17 cellular contexts compared by ENCODE assay signal in genomic region chr12:1801285-1801975, GRCh38. TPM values are rescaled to one million over a fixed set of nuclear protein-coding genes. Genes with fewer than 3 reads are reported as not detected.
A peak's percentile ranks its signal among the peaks of the same experiment; 100 is the strongest.
DNase-seq lines count a peak whose midpoint lies in the region; ATAC-seq, FAIRE-seq and TF ChIP-seq lines count a peak whose summit lies in the region.
"Had no signal": no experiment of that assay in that cellular context is flagged by ENCODE, and none has a peak within 500 bp of the region (broad histone marks: within the 10 kb centered on the region; RNA-seq: fewer than 3 reads in every experiment).

No MANE protein-coding gene starts in this region.

- H4K8ac ChIP-seq in neuronal stem cell (ENCODE audit: low read depth, low read length): peak overlapping the region; percentile 65

- TF ChIP-seq POLR2A in heart left ventricle (IDR thresholded peaks at IDR 0.05) (no peak), K562 (conservative IDR thresholded peaks at IDR 0.05) (no peak), uterus (IDR thresholded peaks at IDR 0.05) (no peak), stomach (IDR thresholded peaks at IDR 0.05) (no peak)

- H3K9ac ChIP-seq in K562 (ENCODE audit: insufficient read depth in 1 of 2, low read depth in 2 of 2, low read length in 2 of 2): no peak overlapping the region
- H3K9ac ChIP-seq in neuronal stem cell (ENCODE audit: low read depth, low read length, poor library complexity): peak overlapping the region; percentile 40
- H3K9ac ChIP-seq in mammary epithelial cell (ENCODE audit: insufficient read depth, low read length): no peak overlapping the region

- no peak overlapping the region for H3K4ac ChIP-seq in neuronal stem cell (ENCODE audit: low read length)

- BruUV-seq in K562 (replicated peaks; lab: Mats Ljungman, UMichigan) (no TSS peak), mammary epithelial cell (replicated peaks; lab: Mats Ljungman, UMichigan) (no TSS peak)

- H2BK15ac ChIP-seq in neuronal stem cell (ENCODE audit: low read length): peak overlapping the region; percentile 78

- no peak overlapping the region for H2BK5ac ChIP-seq in neuronal stem cell (ENCODE audit: low read length)

- CTCF ChIA-PET in K562 (lab: Yijun Ruan, JAX; ENCODE audit: low intra/inter-chr PET ratio) (no interaction called here), mammary epithelial cell (lab: Charles Lee; ENCODE audit: low non-redundant PET) (interaction anchor here (0.5 to 0.7 kb wide), 2 partner anchors 167 to 233 kb away, joined by 4 read pairs; no protein-coding TSS in a partner anchor)

- POLR2A ChIA-PET in K562 (lab: Yijun Ruan, JAX): interaction anchor here (0.6 to 1.1 kb wide), 3 partner anchors 10 to 871 kb away, joined by 3 to 5 read pairs (median 3); no protein-coding TSS in a partner anchor

- intact Hi-C loops in heart left ventricle (cut with DNase I) (loop anchor here in 3 of 10 donors (2.0 to 10.0 kb wide), 4 partner anchors 137 to 473 kb away; no protein-coding TSS in a partner anchor), K562 (cut with micrococcal nuclease) (no loop called here), uterus (cut with DNase I; ENCODE audit: low total_unique reads) (no loop called here), mammary epithelial cell (cut with micrococcal nuclease) (no loop called here), stomach (cut with DNase I; ENCODE audit: low total_unique reads) (no loop called here)

- in situ Hi-C loops in K562 (cut with MboI) (no loop called here), mammary epithelial cell (cut with MboI; ENCODE audit: low sequenced_read_pairs in 2 of 2) (loop anchor here in 1 of 2 donors (10.0 kb wide), 1 partner anchor 233 kb away; no protein-coding TSS in a partner anchor)

- no peak overlapping the region for H3K14ac ChIP-seq in neuronal stem cell (ENCODE audit: low read length)

- FAIRE-seq in K562 (lab: Jason Lieb, UNC): no peak

- no peak overlapping the region for H2AFZ ChIP-seq in K562 (ENCODE audit: low read depth, low read length)
- H2AFZ ChIP-seq in neuronal stem cell (ENCODE audit: low read length): no peak overlapping the region
- no peak overlapping the region for H2AFZ ChIP-seq in mammary epithelial cell (ENCODE audit: low read depth, low read length)

- no peaks in the 10 kb centered on the region for H4K20me1 ChIP-seq in K562 (replicated peaks; ENCODE audit: control insufficient read depth, insufficient read depth, low read length)
- H4K20me1 ChIP-seq in mammary epithelial cell (ENCODE audit: insufficient read depth, low read length): no peaks in the 10 kb centered on the region

- no peak for TF ChIP-seq EP300 in K562 (IDR thresholded peaks at IDR 0.05; ENCODE audit: low read length)
- no peak for TF ChIP-seq EP300 in stomach (IDR thresholded peaks at IDR 0.05)

- H3K23ac ChIP-seq in neuronal stem cell (ENCODE audit: low read depth, low read length, poor library complexity): no peak overlapping the region

- H3K4me3 ChIP-seq in heart left ventricle (no peak overlapping the region), right atrium auricular region (no peak overlapping the region), K562 (no peak overlapping the region), neuronal stem cell (ENCODE audit: low read length in 2 of 2) (no peak overlapping the region), uterus (no peak overlapping the region), mammary epithelial cell (replicated peaks in 1 of 3; ENCODE audit: insufficient read depth in 1 of 3, low read depth in 2 of 3, low read length in 3 of 3) (no peak overlapping the region), stomach (no peak overlapping the region)
- H3K4me3 ChIP-seq: right lobe of liver had no signal

- DNase-seq in heart left ventricle: peak in 3 of 5 donors; percentile 9 to 46 (median 20)
- DNase-seq in right atrium auricular region (ENCODE audit: low spot score): no peak
- DNase-seq in K562 (ENCODE audit: extremely low read depth in 1 of 4, low spot score in 3 of 4): no peak
- DNase-seq in neuronal stem cell (ENCODE audit: low spot score): no peak
- peak; percentile 12 to 15 for DNase-seq in uterus
- DNase-seq in mammary epithelial cell: no peak
- DNase-seq in stomach: no peak
- DNase-seq: effector CD8-positive, alpha-beta T cell; NCI-H187 treated with DMSO at 0.1 percent for 48 hours; NCI-H446; stimulated activated CD4-positive, alpha-beta T cell treated with anti-CD3 and anti-CD28 coated beads, Interleukin-1b, Interleukin-23, amount 100 ng/mL, for 48 hours had no signal

- H3K4me2 ChIP-seq in K562 (ENCODE audit: insufficient read depth, low read length): no peak overlapping the region
- H3K4me2 ChIP-seq in neuronal stem cell (ENCODE audit: insufficient read depth, low read length, poor library complexity, severe bottlenecking): no peak overlapping the region
- H3K4me2 ChIP-seq in mammary epithelial cell (ENCODE audit: insufficient read depth, low read depth, low read length): no peak overlapping the region

- H3K4me1 ChIP-seq in heart left ventricle (peaks cover 0 to 39% (median 21%) of the 10 kb centered on the region in 12 donors), right atrium auricular region (peaks cover 0 to 27% of the 10 kb centered on the region in 2 donors), K562 (replicated peaks in 1 of 2; ENCODE audit: control insufficient read depth in 2 of 2, insufficient read depth in 2 of 2, low read length in 2 of 2) (peaks cover 6 to 40% of the 10 kb centered on the region in 2 experiments; a peak in 4 of 5 replicates), neuronal stem cell (ENCODE audit: control insufficient read depth in 2 of 2, insufficient read depth in 1 of 2, low read depth in 1 of 2, low read length in 2 of 2) (peaks cover 2 to 3% of the 10 kb centered on the region in 2 donors), uterus (no peaks in the 10 kb centered on the region), mammary epithelial cell (ENCODE audit: insufficient read depth, low read length) (peaks cover 8% of the 10 kb centered on the region), stomach (peaks cover 4 to 20% (median 15%) of the 10 kb centered on the region in 4 donors)

- 70 to 81% (median 77%) methylated on average over 15 to 16 of the region's 16 CpGs for WGBS in heart left ventricle, 4 donors
- 39% methylated on average over 16 of the region's 16 CpGs for WGBS in K562 (ENCODE audit: insufficient coverage, low coverage, missing lambda C conversion rate)
- WGBS in neuronal stem cell (ENCODE audit: extremely low coverage in 2 of 2, insufficient read length in 2 of 2, insufficient replicate concordance in 1 of 2), 2 donors: no CpG with 5 or more reads among the region's 16 CpGs
- WGBS in mammary epithelial cell (ENCODE audit: low coverage, missing lambda C conversion rate): 45% methylated on average over 10 of the region's 16 CpGs
- WGBS in stomach, 5 donors: 65 to 77% (median 71%) methylated on average over 16 of the region's 16 CpGs

- no peak overlapping the region for H2BK120ac ChIP-seq in neuronal stem cell (ENCODE audit: low read depth, low read length)

- H3K36me3 ChIP-seq in heart left ventricle: no peaks in the 10 kb centered on the region
- no peaks in the 10 kb centered on the region for H3K36me3 ChIP-seq in right atrium auricular region
- no peaks in the 10 kb centered on the region for H3K36me3 ChIP-seq in K562 (ENCODE audit: control insufficient read depth, insufficient read depth, low read length)
- no peaks in the 10 kb centered on the region for H3K36me3 ChIP-seq in neuronal stem cell (replicated peaks in 1 of 2; ENCODE audit: control insufficient read depth in 2 of 2, insufficient read depth in 2 of 2, low read length in 2 of 2)
- no peaks in the 10 kb centered on the region for H3K36me3 ChIP-seq in uterus
- no peaks in the 10 kb centered on the region for H3K36me3 ChIP-seq in mammary epithelial cell (ENCODE audit: insufficient read depth, low read length)
- no peaks in the 10 kb centered on the region for H3K36me3 ChIP-seq in stomach
- H3K36me3 ChIP-seq: right lobe of liver had no signal

- no peak for TF ChIP-seq RAD21 in K562 (CRISPR knock-in tag; conservative IDR thresholded peaks at IDR 0.05 in 1 of 2, IDR thresholded peaks at IDR 0.05 in 1 of 2)

- dilution Hi-C loops in mammary epithelial cell (cut with HindIII; ENCODE audit: low sequenced_read_pairs): no loop called here

- ATAC-seq in heart left ventricle: no peak
- ATAC-seq in K562: no peak
- no peak for ATAC-seq in GM18870 (IDR thresholded peaks at IDR 0.05; ENCODE audit: unreplicated experiment)
- ATAC-seq: activated CD4-positive, CD25-positive, alpha-beta regulatory T cell treated with anti-CD3 and anti-CD28 coated beads, Interleukin-2, amount 50 U/mL, for 24 hours; activated naive CD4-positive, alpha-beta T cell treated with anti-CD3 and anti-CD28 coated beads, Interleukin-2, amount 50 U/mL, for 72 hours had no signal

- no peak overlapping the region for H3K18ac ChIP-seq in neuronal stem cell (ENCODE audit: low read length)

- no peaks in the 10 kb centered on the region for H3K79me2 ChIP-seq in K562 (ENCODE audit: control insufficient read depth, insufficient read depth, low read length)
- H3K79me2 ChIP-seq in mammary epithelial cell (ENCODE audit: insufficient read depth, low read length): no peaks in the 10 kb centered on the region

- peaks cover 2% of the 10 kb centered on the region for H3K79me1 ChIP-seq in neuronal stem cell (ENCODE audit: low read depth, low read length)

- no peak overlapping the region for H3K27ac ChIP-seq in heart left ventricle
- no peak overlapping the region for H3K27ac ChIP-seq in right atrium auricular region
- no peak overlapping the region for H3K27ac ChIP-seq in K562 (ENCODE audit: extremely low read depth, low read depth, low read length)
- H3K27ac ChIP-seq in neuronal stem cell (replicated peaks; ENCODE audit: low read length): no peak overlapping the region
- H3K27ac ChIP-seq in uterus: no peak overlapping the region
- H3K27ac ChIP-seq in mammary epithelial cell (ENCODE audit: insufficient read depth, low read depth, low read length): no peak overlapping the region
- H3K27ac ChIP-seq in stomach: no peak overlapping the region
- H3K27ac ChIP-seq: right lobe of liver had no signal

- H3K27me3 ChIP-seq in heart left ventricle: no peaks in the 10 kb centered on the region
- H3K27me3 ChIP-seq in right atrium auricular region: no peaks in the 10 kb centered on the region
- H3K27me3 ChIP-seq in K562 (ENCODE audit: control insufficient read depth in 2 of 2, insufficient read depth in 2 of 2, low read length in 2 of 2): no peaks in the 10 kb centered on the region
- peaks cover 0 to 9% (median 2%) of the 10 kb centered on the region in 3 experiments for H3K27me3 ChIP-seq in neuronal stem cell (ENCODE audit: control insufficient read depth in 3 of 3, insufficient read depth in 3 of 3, low read depth in 1 of 3, low read length in 3 of 3)
- no peaks in the 10 kb centered on the region for H3K27me3 ChIP-seq in uterus
- no peaks in the 10 kb centered on the region for H3K27me3 ChIP-seq in mammary epithelial cell (ENCODE audit: insufficient read depth, low read length)
- H3K27me3 ChIP-seq in stomach: no peaks in the 10 kb centered on the region
- H3K27me3 ChIP-seq: right lobe of liver had no signal

- no peak overlapping the region for H2BK12ac ChIP-seq in neuronal stem cell (ENCODE audit: low read length)

- H3K9me3 ChIP-seq in heart left ventricle (no peaks in the 10 kb centered on the region), right atrium auricular region (no peaks in the 10 kb centered on the region), K562 (replicated peaks; ENCODE audit: control insufficient read depth, insufficient read depth, low read depth, low read length) (no peaks in the 10 kb centered on the region), neuronal stem cell (replicated peaks in 1 of 2; ENCODE audit: control insufficient read depth in 2 of 2, insufficient read depth in 1 of 2, low read depth in 1 of 2, low read length in 2 of 2) (no peaks in the 10 kb centered on the region), uterus (no peaks in the 10 kb centered on the region), mammary epithelial cell (replicated peaks; ENCODE audit: insufficient read depth, low read length) (no peaks in the 10 kb centered on the region), stomach (no peaks in the 10 kb centered on the region)
- H3K9me3 ChIP-seq: right lobe of liver had no signal

- TF ChIP-seq CTCF in heart left ventricle (IDR thresholded peaks at IDR 0.05) (no peak), right atrium auricular region (IDR thresholded peaks at IDR 0.05) (no peak), K562 (IDR thresholded peaks at IDR 0.05 in 2 of 3, conservative IDR thresholded peaks at IDR 0.05 in 1 of 3; ENCODE audit: insufficient read depth in 2 of 3, low read depth in 1 of 3, low read length in 3 of 3) (no peak), uterus (IDR thresholded peaks at IDR 0.05) (no peak), mammary epithelial cell (conservative IDR thresholded peaks at IDR 0.05 in 1 of 2, IDR thresholded peaks at IDR 0.05 in 1 of 2; ENCODE audit: extremely low read depth in 1 of 2, insufficient read depth in 1 of 2, low read depth in 1 of 2, low read length in 2 of 2) (no peak), stomach (IDR thresholded peaks at IDR 0.05) (no peak)

- H4K91ac ChIP-seq in neuronal stem cell (ENCODE audit: low read depth, low read length, poor library complexity): no peak overlapping the region

- peak overlapping the region; percentile 98 for H2AK5ac ChIP-seq in neuronal stem cell (ENCODE audit: low read depth, low read length)

- H3K9me1 ChIP-seq in K562 (ENCODE audit: control insufficient read depth, insufficient read depth, low read length): no peaks in the 10 kb centered on the region

RNA-seq across cellular contexts. Expression of gene LRTM2, which starts 18.9 kb away (rescaled TPM):
- total RNA-seq in heart left ventricle: not detected
- polyA plus RNA-seq in heart left ventricle: not detected
- total RNA-seq in right atrium auricular region: not detected
- not detected in 2 replicates for total RNA-seq in K562 (2011; cell fraction: chromatin; rRNA removed; ENCODE audit: low replicate concordance)
- total RNA-seq in K562 (2011; cell fraction: nucleolus; rRNA removed): not detected in 2 replicates
- total RNA-seq in K562 (2011; cell fraction: nucleoplasm; rRNA removed): not detected in 2 replicates
- total RNA-seq in K562 (2014; rRNA removed): not detected in 2 replicates
- not detected in 2 replicates for total RNA-seq in K562 (2014; rRNA removed; fragmentation: Illumina TruSeq; extraction: Trizol)
- total RNA-seq in K562 (2015; rRNA removed; fragmentation: Illumina TruSeq; extraction: Trizol): not detected in 2 replicates
- not detected in 2 replicates for total RNA-seq in K562 (2021)
- not detected in 2 replicates for polyA plus RNA-seq in K562 (2011; rRNA removed)
- not detected in 2 replicates for polyA plus RNA-seq in K562 (2011; cell fraction: cytosol; rRNA removed)
- not detected in 2 replicates for polyA plus RNA-seq in K562 (2011; cell fraction: nucleus; rRNA removed)
- not detected in 2 replicates for polyA plus RNA-seq in K562 (2012)
- polyA plus RNA-seq in K562 (2014; fragmentation: Illumina TruSeq; extraction: Trizol): not detected in 2 replicates
- polyA plus RNA-seq in K562 (2014; fragmentation: Nextera tagmentation; extraction: Ambion mirVana): not detected
- polyA plus RNA-seq in K562 (2014; rRNA removed): 0.09 TPM in 1 of 2 replicates, not detected in the other
- not detected in 2 replicates for polyA minus RNA-seq in K562 (2011; rRNA and poly(A)+ RNA removed)
- not detected in 2 replicates for polyA minus RNA-seq in K562 (2011; cell fraction: cytosol; rRNA and poly(A)+ RNA removed)
- polyA minus RNA-seq in K562 (2011; cell fraction: nucleus; rRNA and poly(A)+ RNA removed): not detected in 2 replicates
- polyA plus RNA-seq in neuronal stem cell (2013, experiment 1 of 2): 0.03 TPM
- polyA plus RNA-seq in neuronal stem cell (2013, experiment 2 of 2): 0.03 TPM
- not detected for total RNA-seq in uterus
- not detected for total RNA-seq in mammary epithelial cell
- polyA plus RNA-seq in mammary epithelial cell: not detected
- polyA minus RNA-seq in mammary epithelial cell: not detected
- not detected for total RNA-seq in stomach
- under 1 TPM in 1 of 3 donors, not detected in 2; 0.03 TPM for polyA plus RNA-seq in stomach
- total RNA-seq: activated naive CD4-positive, alpha-beta T cell treated with anti-CD3 and anti-CD28 coated beads, Interleukin-2, amount 50 U/mL, for 72 hours; bronchial epithelial cell; kidney epithelial cell; right lobe of liver had no signal

Comparison
In these comparisons a context has a peak if more than half of its experiments do, and no peak if none do; other contexts are left out.
1. DNase-seq: peak in heart left ventricle (3 of 5) and uterus (2 of 2); none in right atrium auricular region (single experiment), K562 (0 of 4), neuronal stem cell (single experiment), mammary epithelial cell (single experiment) and stomach (single experiment).